Comparison of ENCODE assay signal across 1 cellular context in genomic region chr15:52139599-52140462, GRCh38.
TF ChIP-seq lines count a peak whose summit lies in the region.

No MANE protein-coding gene starts in this region.

TF ChIP-seq in K562, 482 proteins besides CTCF, POLR2A, EP300 and RAD21 (continued from another document and continues in another):
- TF ChIP-seq ZNF518B (CRISPR knock-in tag; IDR thresholded peaks at IDR 0.05) (no peak), CREB3 (tag; conservative IDR thresholded peaks at IDR 0.05; ENCODE audit: low read depth) (no peak), NEUROD1 (IDR thresholded peaks at IDR 0.05; ENCODE audit: borderline replicate concordance, low read depth, low read length, partially characterized antibody) (no peak), SMAD4 (CRISPR knock-in tag; conservative IDR thresholded peaks at IDR 0.05) (0 out of 2 replicates have a peak, but pooled peaks have one; percentile 47), ZSCAN32 (CRISPR knock-in tag; IDR thresholded peaks at IDR 0.05) (no peak), ZNF639 (CRISPR knock-in tag; conservative IDR thresholded peaks at IDR 0.05 in 1 of 2, IDR thresholded peaks at IDR 0.05 in 1 of 2) (no peak), CEBPG (CRISPR knock-in tag; IDR thresholded peaks at IDR 0.05) (no peak), CEBPG (tag; conservative IDR thresholded peaks at IDR 0.05 in 1 of 2, IDR thresholded peaks at IDR 0.05 in 1 of 2) (no peak), JUND (IDR thresholded peaks at IDR 0.05; ENCODE audit: borderline replicate concordance, low read depth, low read length) (peak; percentile 36; the same call in 1 of the 2 replicates), JUND (tag; IDR thresholded peaks at IDR 0.05; ENCODE audit: borderline replicate concordance, low read depth, low read length) (peak; percentile 37; the same call in 1 of the 3 replicates), CXXC5 (CRISPR knock-in tag; IDR thresholded peaks at IDR 0.05) (0 out of 2 replicates have a peak, but pooled peaks have one; percentile 29), ARID1B (IDR thresholded peaks at IDR 0.05) (no peak), SOX6 (IDR thresholded peaks at IDR 0.05) (peak; percentile 29; the same call in 1 of the 2 replicates), ZNF174 (CRISPR knock-in tag; IDR thresholded peaks at IDR 0.05) (no peak), BCL6 (CRISPR knock-in tag; IDR thresholded peaks at IDR 0.05) (no peak), ETS2 (tag; IDR thresholded peaks at IDR 0.05; ENCODE audit: borderline replicate concordance, poor library complexity, severe bottlenecking) (no peak), SREBF1 (IDR thresholded peaks at IDR 0.05; ENCODE audit: borderline replicate concordance, low read depth, low read length) (no peak), MAZ (CRISPR knock-in tag; conservative IDR thresholded peaks at IDR 0.05 in 1 of 2, IDR thresholded peaks at IDR 0.05 in 1 of 2) (no peak), ZNF778 (CRISPR knock-in tag; IDR thresholded peaks at IDR 0.05) (no peak), MCM3 (IDR thresholded peaks at IDR 0.05) (no peak), NR4A1 (CRISPR knock-in tag; IDR thresholded peaks at IDR 0.05) (no peak), NR4A1 (tag; IDR thresholded peaks at IDR 0.05) (no peak), CTCFL (IDR thresholded peaks at IDR 0.05; ENCODE audit: borderline replicate concordance, insufficient read depth, low read depth, low read length, poor library complexity, severe bottlenecking) (peak; percentile 3), ZNF316 (IDR thresholded peaks at IDR 0.05) (peak; percentile 60; the same call in 1 of the 2 replicates), SMARCB1 (IDR thresholded peaks at IDR 0.05; ENCODE audit: insufficient read length, low read depth) (no peak), L3MBTL2 (IDR thresholded peaks at IDR 0.05) (peak; percentile 33; the same call in 1 of the 2 replicates), MBD2 (IDR thresholded peaks at IDR 0.05; ENCODE audit: borderline replicate concordance, low read depth) (no peak), HMBOX1 (IDR thresholded peaks at IDR 0.05) (peak; percentile 77), SFPQ (IDR thresholded peaks at IDR 0.05; ENCODE audit: low read depth, low read length) (no peak), MYC (IDR thresholded peaks at IDR 0.05; ENCODE audit: low read depth, low read length) (peak; percentile 42; the same call in 1 of the 2 replicates), MYC (CRISPR knock-in tag; IDR thresholded peaks at IDR 0.05; ENCODE audit: borderline replicate concordance, low read depth) (no peak), XRCC5 (IDR thresholded peaks at IDR 0.05; ENCODE audit: low read depth, low read length) (0 out of 2 replicates have a peak, but pooled peaks have one; percentile 30), NFE2 (IDR thresholded peaks at IDR 0.05; ENCODE audit: low read depth) (peak; percentile 13; the same call in 1 of the 2 replicates), DLX4 (CRISPR knock-in tag; IDR thresholded peaks at IDR 0.05) (no peak), ZNF740 (CRISPR knock-in tag; IDR thresholded peaks at IDR 0.05) (no peak), ZNF740 (tag; IDR thresholded peaks at IDR 0.05) (0 out of 4 replicates have a peak, but pooled peaks of 1 of the 2 experiments have one; percentile 4), STAT5B (CRISPR knock-in tag; IDR thresholded peaks at IDR 0.05) (no peak), MITF (IDR thresholded peaks at IDR 0.05) (no peak), ZFP36 (IDR thresholded peaks at IDR 0.05; ENCODE audit: low read depth, low read length, partially characterized antibody) (peak; percentile 51), BACH1 (tag; IDR thresholded peaks at IDR 0.05) (no peak), PHB (CRISPR knock-in tag; IDR thresholded peaks at IDR 0.05) (no peak), LCOR (CRISPR knock-in tag; IDR thresholded peaks at IDR 0.05) (0 out of 2 replicates have a peak, but pooled peaks have one; percentile 52), FOXK2 (conservative IDR thresholded peaks at IDR 0.05 in 1 of 2, IDR thresholded peaks at IDR 0.05 in 1 of 2; ENCODE audit: low read depth in 2 of 2) (peak; percentile 88 to 94), RBM34 (IDR thresholded peaks at IDR 0.05; ENCODE audit: borderline replicate concordance, insufficient read depth, low read length) (no peak), CTBP1 (IDR thresholded peaks at IDR 0.05; ENCODE audit: borderline replicate concordance) (peak; percentile 76), RBM17 (IDR thresholded peaks at IDR 0.05; ENCODE audit: borderline replicate concordance, low read depth, low read length) (no peak), ZNF707 (CRISPR knock-in tag; conservative IDR thresholded peaks at IDR 0.05) (no peak), CCNT2 (IDR thresholded peaks at IDR 0.05; ENCODE audit: borderline replicate concordance, extremely low read depth, insufficient read length, low read depth, low read length) (no peak), ZNF655 (CRISPR knock-in tag; IDR thresholded peaks at IDR 0.05) (no peak)
